15 cellular contexts compared by ENCODE assay signal in genomic region chr2:45000341-45000901, GRCh38. TPM values are rescaled to one million over a fixed set of nuclear protein-coding genes. Genes with fewer than 3 reads are reported as not detected.
DNase-seq lines count a peak whose midpoint lies in the region; ATAC-seq and TF ChIP-seq lines count a peak whose summit lies in the region.
"Had no signal": no experiment of that assay in that cellular context is flagged by ENCODE, and none has a peak within 500 bp of the region (broad histone marks: within the 10 kb centered on the region; RNA-seq: fewer than 3 reads in every experiment).

No MANE protein-coding gene starts in this region.

- ATAC-seq in WTC11 (peak; percentile 76), heart left ventricle (peak in 3 of 4 donors; percentile 19 to 62 (median 25)), HG03280 (IDR thresholded peaks at IDR 0.05; ENCODE audit: unreplicated experiment) (no peak), GM18858 (IDR thresholded peaks at IDR 0.05; ENCODE audit: unreplicated experiment) (no peak)
- ATAC-seq: naive thymus-derived CD4-positive, alpha-beta T cell had no signal

- peaks cover 47% of the 10 kb centered on the region for H3K9me3 ChIP-seq in BLaER1
- no peaks in the 10 kb centered on the region for H3K9me3 ChIP-seq in heart left ventricle
- no peaks in the 10 kb centered on the region for H3K9me3 ChIP-seq in muscle layer of colon (ENCODE audit: low read length)
- no peaks in the 10 kb centered on the region for H3K9me3 ChIP-seq in osteoblast (ENCODE audit: low read depth, low read length)
- H3K9me3 ChIP-seq: ascending aorta had no signal

- POLR2A ChIA-PET in WTC11 (lab: Charles Lee): interaction anchor here (1.8 kb wide), 1 partner anchor 14 kb away, joined by 4 read pairs; no protein-coding TSS in a partner anchor

- H3K4me1 ChIP-seq in BLaER1: peaks cover 12% of the 10 kb centered on the region
- H3K4me1 ChIP-seq in heart left ventricle: peaks cover 0 to 40% (median 21%) of the 10 kb centered on the region in 12 donors
- peaks cover 15% of the 10 kb centered on the region for H3K4me1 ChIP-seq in muscle layer of colon (ENCODE audit: insufficient read depth, low read length)
- H3K4me1 ChIP-seq in osteoblast (ENCODE audit: insufficient read depth, low read length): no peaks in the 10 kb centered on the region
- H3K4me1 ChIP-seq: ascending aorta had no signal

- intact Hi-C loops in heart left ventricle (cut with DNase I): no loop called here

- H3K9ac ChIP-seq in BLaER1 (no peak overlapping the region), muscle layer of colon (ENCODE audit: low read length) (no peak overlapping the region)

- H3K27me3 ChIP-seq in BLaER1 (peaks cover 75% of the 10 kb centered on the region), heart left ventricle (peaks cover 49 to 100% (median 82%) of the 10 kb centered on the region in 9 donors), muscle layer of colon (ENCODE audit: control insufficient read depth in 1 of 2, insufficient read depth in 2 of 2, low read length in 2 of 2) (peaks cover 51 to 73% of the 10 kb centered on the region in 2 donors), osteoblast (ENCODE audit: insufficient read depth, low read length) (peaks cover 16% of the 10 kb centered on the region)

- H3K4me1 Mint-ChIP-seq in WTC11: peaks cover 32% of the 10 kb centered on the region

- H4K20me1 ChIP-seq in BLaER1 (no peaks in the 10 kb centered on the region; the same call in 1 of the 2 replicates), osteoblast (ENCODE audit: insufficient read depth, low read length) (no peaks in the 10 kb centered on the region)

- H3K4me3 ChIP-seq in BLaER1: peak overlapping the region; percentile 53; the same call in 1 of the 2 replicates
- H3K4me3 ChIP-seq in heart left ventricle: peak overlapping the region in 9 of 12 donors; percentile 2 to 44 (median 37)
- H3K4me3 ChIP-seq in muscle layer of colon (ENCODE audit: low read depth in 1 of 2, low read length in 2 of 2): peak overlapping the region; percentile 35 to 45
- H3K4me3 ChIP-seq in osteoblast (ENCODE audit: insufficient read depth, low read length): no peak overlapping the region

- TF ChIP-seq POLR2A in heart left ventricle (IDR thresholded peaks at IDR 0.05): no peak

- H3K36me3 ChIP-seq in BLaER1: no peaks in the 10 kb centered on the region
- H3K36me3 ChIP-seq in heart left ventricle: no peaks in the 10 kb centered on the region
- no peaks in the 10 kb centered on the region for H3K36me3 ChIP-seq in muscle layer of colon (ENCODE audit: insufficient read depth, low read length)
- H3K36me3 ChIP-seq in osteoblast (ENCODE audit: insufficient read depth, low read length): no peaks in the 10 kb centered on the region

- DNase-seq in WTC11 (ENCODE audit: low spot score) (peak; percentile 76), heart left ventricle (peak in 1 of 5 donors; percentile 41), osteoblast (ENCODE audit: insufficient read length, low spot score, missing footprints) (no peak)
- DNase-seq in activated effector memory CD4-positive, alpha-beta T cell treated with Interleukin-2 at 50 U/mL for 16 hours: no peak
- DNase-seq: hippocampal formation; naive thymus-derived CD4-positive, alpha-beta T cell; NCI-H1417; NCI-H526; SIG-M5; stimulated activated CD4-positive, alpha-beta T cell treated with anti-CD3 and anti-CD28 coated beads, Interleukin-12 subunit alpha, Interleukin-12 subunit beta, amount 100 ng/mL, for 4 hours had no signal

- CTCF ChIA-PET in WTC11 (lab: Charles Lee): interaction anchor here (0.7 to 9.1 kb wide), 14 partner anchors 10 to 443 kb away, joined by 3 to 113 read pairs (median 5); partner anchors contain the start of gene SIX2

- no peak overlapping the region for H2AFZ ChIP-seq in osteoblast (ENCODE audit: low read length)

- peak overlapping the region; percentile 54; the same call in 1 of the 2 replicates for H3K4me2 ChIP-seq in BLaER1
- H3K4me2 ChIP-seq in osteoblast (ENCODE audit: insufficient read depth, low read length): no peak overlapping the region

- no peak overlapping the region for H3K27ac ChIP-seq in BLaER1
- peak overlapping the region in 1 of 12 donors; percentile 41 for H3K27ac ChIP-seq in heart left ventricle
- H3K27ac ChIP-seq in muscle layer of colon (ENCODE audit: low read depth, low read length): no peak overlapping the region
- no peak overlapping the region for H3K27ac ChIP-seq in osteoblast (ENCODE audit: low read depth, low read length)
- H3K27ac ChIP-seq: ascending aorta had no signal

- H3K4me3 Mint-ChIP-seq in WTC11: peak overlapping the region; percentile 69

- H3K36me3 Mint-ChIP-seq in WTC11: no peaks in the 10 kb centered on the region
- H3K36me3 Mint-ChIP-seq: naive thymus-derived CD4-positive, alpha-beta T cell had no signal

- peaks cover 100% of the 10 kb centered on the region for H3K27me3 Mint-ChIP-seq in WTC11 (ENCODE audit: low read depth)

- peaks cover under 1% of the 10 kb centered on the region for H3K79me2 ChIP-seq in osteoblast (ENCODE audit: insufficient read depth, low read length)

- TF ChIP-seq CTCF in WTC11 (IDR thresholded peaks at IDR 0.05) (no peak), heart left ventricle (IDR thresholded peaks at IDR 0.05) (no peak), osteoblast (IDR thresholded peaks at IDR 0.05; ENCODE audit: extremely low read depth, low read depth, low read length) (no peak)

- no peak overlapping the region for H3K27ac Mint-ChIP-seq in WTC11
- H3K27ac Mint-ChIP-seq: naive thymus-derived CD4-positive, alpha-beta T cell had no signal

- WGBS in heart left ventricle, 4 donors: 16 to 25% (median 21%) methylated on average over 23 to 36 of the region's 36 CpGs

- H3K9me3 Mint-ChIP-seq in WTC11: no peaks in the 10 kb centered on the region

TF ChIP-seq in WTC11, 78 proteins besides CTCF, POLR2A, EP300 and RAD21 (continues in another document):
- TF ChIP-seq CREB1 (CRISPR knock-in tag; IDR thresholded peaks at IDR 0.05) (no peak), USF1 (CRISPR knock-in tag; IDR thresholded peaks at IDR 0.05) (no peak), MAX (CRISPR knock-in tag; IDR thresholded peaks at IDR 0.05) (0 out of 2 replicates have a peak, but pooled peaks have one; percentile 22), ZNF532 (CRISPR knock-in tag; IDR thresholded peaks at IDR 0.05; ENCODE audit: borderline replicate concordance) (no peak), ESRRA (CRISPR knock-in tag; IDR thresholded peaks at IDR 0.05; ENCODE audit: borderline replicate concordance) (no peak), ZNF671 (CRISPR knock-in tag; IDR thresholded peaks at IDR 0.05) (no peak), NFYB (CRISPR knock-in tag; conservative IDR thresholded peaks at IDR 0.05; ENCODE audit: low read depth) (no peak)

RNA-seq across cellular contexts. Expression of gene SIX2, which starts 8.8 kb away (rescaled TPM):
- total RNA-seq in WTC11 (2021): 1.2 to 1.7 TPM (median 1.5 TPM) in 3 replicates
- total RNA-seq in heart left ventricle: 1 to 10 TPM in 3 of 9 donors, under 1 TPM in 6; 0.32 to 1.8 (median 0.61) TPM
- 1 to 10 TPM in 1 of 2 donors, under 1 TPM in 1; 0.99 to 2.0 TPM for polyA plus RNA-seq in heart left ventricle
- 14.8 and 15.9 TPM in 2 replicates for total RNA-seq in osteoblast
- total RNA-seq: naive thymus-derived CD4-positive, alpha-beta T cell had no signal
- polyA plus RNA-seq: naive thymus-derived CD4-positive, alpha-beta T cell had no signal

RNA-seq across cellular contexts. Expression of gene SIX3, which starts 58.9 kb away (rescaled TPM):
- 6.2 to 13.2 TPM (median 6.6 TPM) in 3 replicates for total RNA-seq in WTC11 (2021)
- total RNA-seq in heart left ventricle: not detected
- not detected for polyA plus RNA-seq in heart left ventricle
- total RNA-seq in osteoblast: not detected in 2 replicates
- total RNA-seq: ascending aorta; naive thymus-derived CD4-positive, alpha-beta T cell had no signal
- polyA plus RNA-seq: naive thymus-derived CD4-positive, alpha-beta T cell had no signal

Comparison
In these comparisons a context has a peak if more than half of its experiments do, and no peak if none do; other contexts are left out.
1. ATAC-seq: peak in WTC11 (single experiment) and heart left ventricle (3 of 4); none in HG03280 (single experiment) and GM18858 (single experiment).